ENCODE assay signal across 20 cellular contexts in genomic region chr16:65453646-65454045, GRCh38.
"Had no signal": no experiment of that assay in that cellular context is flagged by ENCODE, and none has a peak within 500 bp of the region (broad histone marks: within the 10 kb centered on the region; RNA-seq: fewer than 3 reads in every experiment).

No MANE protein-coding gene starts in this region.

- DNase-seq: activated CD4-positive, alpha-beta T cell treated with anti-CD3 and anti-CD28 coated beads for 48 hours; activated CD4-positive, alpha-beta T cell treated with anti-CD3 and anti-CD28 coated beads, Interleukin-2, amount 50 U/mL, for 48 hours; activated CD8-positive, alpha-beta memory T cell treated with anti-CD3 and anti-CD28 coated beads for 24 hours; activated effector memory CD4-positive, alpha-beta T cell treated with anti-CD3 and anti-CD28 coated beads, Interleukin-2, amount 50 U/mL, for 16 hours; activated naive CD4-positive, alpha-beta T cell treated with anti-CD3 and anti-CD28 coated beads for 36 hours; activated naive CD8-positive, alpha-beta T cell treated with anti-CD3 and anti-CD28 coated beads for 36 hours; activated T-cell treated with anti-CD3 and anti-CD28 coated beads, Interleukin-2, amount 50 U/mL, for 1 hour; adrenal gland; aorta; body of pancreas; effector CD8-positive, alpha-beta T cell; gastrocnemius medialis; islet precursor cell; left ventricle myocardium inferior; nephron progenitor cell; ovary; right lobe of liver; stimulated activated CD4-positive, alpha-beta T cell treated with anti-CD3 and anti-CD28 coated beads, Interleukin-2, amount 100 ng/mL, for 48 hours; stimulated activated naive CD4-positive, alpha-beta T cell treated with Interleukin-2 at 50 U/mL for 16 hours had no signal

- ATAC-seq: activated CD4-positive, CD25-positive, alpha-beta regulatory T cell treated with anti-CD3 and anti-CD28 coated beads, Interleukin-2, amount 50 U/mL, for 24 hours; body of pancreas; gastrocnemius medialis; right lobe of liver had no signal
